Comparison of ENCODE assay signal across 8 cellular contexts in the genomic region with DNA sequence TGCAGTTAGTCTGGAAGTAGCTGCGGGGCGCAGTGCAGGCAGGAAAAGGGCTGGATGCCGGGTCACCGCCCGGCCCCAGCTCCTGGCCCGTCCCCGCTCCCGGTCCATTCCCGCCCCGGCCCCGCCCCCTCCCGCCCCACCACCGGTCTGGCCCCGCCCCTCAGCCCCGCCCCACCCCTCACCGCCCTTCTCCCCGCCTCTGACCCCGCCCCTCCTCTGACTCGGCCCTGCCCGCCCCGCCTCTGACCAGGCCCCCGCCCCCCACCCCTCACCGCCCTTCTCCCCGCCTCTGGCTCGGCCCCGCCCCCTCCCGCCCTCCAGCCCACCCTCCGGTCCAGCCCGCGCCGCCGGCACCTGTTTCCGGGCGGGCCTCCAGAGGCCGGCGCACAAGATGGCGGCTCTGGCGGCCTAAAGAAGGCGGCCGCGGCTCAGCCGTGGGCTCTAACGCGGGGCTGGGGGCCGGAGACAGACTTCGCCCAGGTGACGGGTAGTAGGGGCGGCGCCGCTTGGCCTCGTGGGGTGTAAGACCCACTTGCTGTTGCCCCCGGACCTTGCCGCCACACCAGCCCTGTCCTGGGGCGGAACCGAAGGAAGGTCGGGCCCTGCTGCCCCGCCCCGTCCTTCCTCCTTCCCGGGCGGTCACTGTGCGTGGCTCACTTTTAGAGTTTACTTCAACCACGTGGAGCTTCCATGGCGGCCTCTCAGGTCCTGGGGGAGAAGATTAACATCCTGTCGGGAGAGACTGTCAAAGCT. TPM values are rescaled to one million over a fixed set of nuclear protein-coding genes. Genes with fewer than 3 reads are reported as not detected.
A peak's percentile ranks its signal among the peaks of the same experiment; 100 is the strongest.
DNase-seq lines count a peak whose midpoint lies in the region; ATAC-seq and TF ChIP-seq lines count a peak whose summit lies in the region.

A gene with protein sequence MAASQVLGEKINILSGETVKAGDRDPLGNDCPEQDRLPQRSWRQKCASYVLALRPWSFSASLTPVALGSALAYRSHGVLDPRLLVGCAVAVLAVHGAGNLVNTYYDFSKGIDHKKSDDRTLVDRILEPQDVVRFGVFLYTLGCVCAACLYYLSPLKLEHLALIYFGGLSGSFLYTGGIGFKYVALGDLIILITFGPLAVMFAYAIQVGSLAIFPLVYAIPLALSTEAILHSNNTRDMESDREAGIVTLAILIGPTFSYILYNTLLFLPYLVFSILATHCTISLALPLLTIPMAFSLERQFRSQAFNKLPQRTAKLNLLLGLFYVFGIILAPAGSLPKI (plus strand): TSS at position 357 of the 753 bp plus-strand sequence. CDS start 334 bp downstream, at position 691.

- in situ Hi-C loops in Caki2 (cut with HindIII; ENCODE audit: low pct_unique_long_range_greater_than_20kb, low sequenced_read_pairs): no loop called here

- H3K27me3 Mint-ChIP-seq in endothelial cell (ENCODE audit: unreplicated experiment): peaks cover 6% of the 10 kb centered on the region

- H3K36me3 ChIP-seq in OCI-LY1 (ENCODE audit: insufficient read depth, low read length): peaks cover 12% of the 10 kb centered on the region; the same call in 1 of the 2 replicates

- no peaks in the 10 kb centered on the region for H3F3A ChIP-seq in OCI-LY1 (ENCODE audit: insufficient read depth, low read length)

- peaks cover 20% of the 10 kb centered on the region for H3K4me1 Mint-ChIP-seq in endothelial cell (ENCODE audit: unreplicated experiment)

- peaks cover 18% of the 10 kb centered on the region for H3K79me2 ChIP-seq in OCI-LY1 (ENCODE audit: insufficient read depth, low read length)

- peak; percentile 88 for DNase-seq in Caki2 (ENCODE audit: low read depth)
- peak; percentile 83 for DNase-seq in HT-29 (ENCODE audit: low spot score)
- DNase-seq in activated CD8-positive, alpha-beta memory T cell treated with anti-CD3 and anti-CD28 coated beads, Interleukin-2, amount 50 U/mL, for 24 hours (ENCODE audit: extremely low read depth): peak; percentile 53
- DNase-seq in endothelial cell (ENCODE audit: low spot score): peak; percentile 81
- peak; percentile 91 for DNase-seq in midbrain (lab: John Stamatoyannopoulos, UW)
- peak; percentile 72 to 73 for DNase-seq in stimulated activated CD8-positive, alpha-beta memory T cell treated with anti-CD3 and anti-CD28 coated beads, Interleukin-15, amount 100 ng/mL, for 48 hours (ENCODE audit: low read depth in 2 of 2)

- no peak for TF ChIP-seq CTCF in OCI-LY1 (IDR thresholded peaks at IDR 0.05; ENCODE audit: low read length)
- TF ChIP-seq CTCF in endothelial cell (IDR thresholded peaks at IDR 0.05; ENCODE audit: unreplicated experiment): no peak

- peak; percentile 83 for ATAC-seq in GM21360 (IDR thresholded peaks at IDR 0.05; ENCODE audit: unreplicated experiment)

- no peaks in the 10 kb centered on the region for H3K9me2 ChIP-seq in OCI-LY1 (ENCODE audit: low read depth, low read length)

- H3K9me3 Mint-ChIP-seq in endothelial cell (ENCODE audit: unreplicated experiment): no peaks in the 10 kb centered on the region

- peak within 1 kb of the TSS; percentile 90 for H3K9ac ChIP-seq in OCI-LY1 (ENCODE audit: low read length)

- peak within 1 kb of the TSS; percentile 96 for H3K4me3 Mint-ChIP-seq in endothelial cell (ENCODE audit: unreplicated experiment)

- H3K9me3 ChIP-seq in OCI-LY1 (ENCODE audit: low read length): no peaks in the 10 kb centered on the region

- H2AFZ ChIP-seq in OCI-LY1 (ENCODE audit: low read length): no peak within 1 kb of the TSS

- no peaks in the 10 kb centered on the region for H4K20me1 ChIP-seq in OCI-LY1 (ENCODE audit: insufficient read depth, low read length)

- peak within 1 kb of the TSS; percentile 71 for H3K27ac ChIP-seq in OCI-LY1 (ENCODE audit: low read depth, low read length, poor library complexity, severe bottlenecking)

- no peaks in the 10 kb centered on the region for H3K27me3 ChIP-seq in OCI-LY1 (ENCODE audit: insufficient read depth, low read length)

- H3K27ac Mint-ChIP-seq in endothelial cell (ENCODE audit: unreplicated experiment): peak within 1 kb of the TSS; percentile 92

- peaks cover 24% of the 10 kb centered on the region for H3K4me1 ChIP-seq in OCI-LY1 (ENCODE audit: insufficient read depth, low read length, severe bottlenecking)

- H3K36me3 Mint-ChIP-seq in endothelial cell (ENCODE audit: low read depth, unreplicated experiment): peaks cover 10% of the 10 kb centered on the region

- peak within 1 kb of the TSS; percentile 74 for H3K4me2 ChIP-seq in OCI-LY1 (ENCODE audit: low read length)

- H3K4me3 ChIP-seq in OCI-LY1 (ENCODE audit: low read depth, low read length, poor library complexity, severe bottlenecking): peak within 1 kb of the TSS; percentile 91

RNA-seq across cellular contexts. Expression of the gene that starts here (rescaled TPM):
- 4.0 and 8.5 TPM in 2 replicates for total RNA-seq in Caki2 (2014; rRNA removed; shearing (Covaris generic); ENCODE audit: low replicate concordance)
- 15.9 and 18.1 TPM in 2 replicates for total RNA-seq in HT-29 (2014; rRNA removed; shearing (Covaris generic))
- 16.5 TPM for total RNA-seq in endothelial cell (ENCODE audit: unreplicated experiment)

Comparison
In these comparisons a context has a peak if more than half of its experiments do, and no peak if none do; other contexts are left out.
1. Peak in every context shown above with its lines: DNase-seq, ATAC-seq, H3K4me3 ChIP-seq and H3K27ac ChIP-seq.